ENCODE assay signal across 28 cellular contexts in genomic region chr10:102375867-102376266, GRCh38. TPM values are rescaled to one million over a fixed set of nuclear protein-coding genes. Genes with fewer than 3 reads are reported as not detected.
"Had no signal": no experiment of that assay in that cellular context is flagged by ENCODE, and none has a peak within 500 bp of the region (broad histone marks: within the 10 kb centered on the region; RNA-seq: fewer than 3 reads in every experiment).

No MANE protein-coding gene starts in this region.

- H3K9me3 ChIP-seq: colonic mucosa, SJCRH30, SK-N-SH had no signal

- H3K27me3 Mint-ChIP-seq: activated CD4-positive, alpha-beta memory T cell treated with anti-CD3 and anti-CD28 coated beads for 36 hours; activated CD4-positive, alpha-beta T cell treated with anti-CD3 and anti-CD28 coated beads, Interleukin-2, amount 10 ng/mL, durations not matched to agents 7 days and 5 days; activated naive CD8-positive, alpha-beta T cell had no signal

- ATAC-seq: activated T-cell treated with anti-CD3 and anti-CD28 coated beads, Interleukin-2, amount 50 U/mL, for 4 hours had no signal

- H3K4me1 ChIP-seq: colonic mucosa, SJCRH30 had no signal

- H3K4me2 ChIP-seq: SK-N-SH had no signal

- H3K27ac ChIP-seq: brain microvascular endothelial cell, cardiac muscle cell, colonic mucosa, SJCRH30, VCaP had no signal

- H3K27ac Mint-ChIP-seq: activated CD4-positive, alpha-beta memory T cell treated with anti-CD3 and anti-CD28 coated beads for 36 hours; activated CD4-positive, alpha-beta T cell treated with anti-CD3 and anti-CD28 coated beads, Interleukin-2, amount 10 ng/mL, durations not matched to agents 7 days and 5 days; activated naive CD8-positive, alpha-beta T cell had no signal

- H3K4me3 ChIP-seq: cardiac muscle cell, colonic mucosa, SJCRH30 had no signal

- H3K9ac ChIP-seq: SK-N-SH had no signal

- H3K4me3 Mint-ChIP-seq: activated CD4-positive, alpha-beta memory T cell treated with anti-CD3 and anti-CD28 coated beads for 36 hours; activated CD4-positive, alpha-beta T cell treated with anti-CD3 and anti-CD28 coated beads, Interleukin-2, amount 10 ng/mL, durations not matched to agents 7 days and 5 days; activated naive CD8-positive, alpha-beta T cell; activated T-cell treated with anti-CD3 and anti-CD28 coated beads, Interleukin-2, amount 50 U/mL, for 4 hours had no signal

- H3K9me3 Mint-ChIP-seq: activated CD4-positive, alpha-beta memory T cell treated with anti-CD3 and anti-CD28 coated beads for 36 hours; activated CD4-positive, alpha-beta T cell treated with anti-CD3 and anti-CD28 coated beads, Interleukin-2, amount 10 ng/mL, durations not matched to agents 7 days and 5 days; activated T-cell treated with anti-CD3 and anti-CD28 coated beads, Interleukin-2, amount 50 U/mL, for 4 hours had no signal

- H3K27me3 ChIP-seq: brain microvascular endothelial cell, cardiac muscle cell, colonic mucosa, SJCRH30 had no signal

- H3K4me1 Mint-ChIP-seq: activated CD4-positive, alpha-beta T cell treated with anti-CD3 and anti-CD28 coated beads, Interleukin-2, amount 10 ng/mL, durations not matched to agents 7 days and 5 days had no signal

- DNase-seq: activated CD4-positive, alpha-beta memory T cell treated with anti-CD3 and anti-CD28 coated beads for 36 hours; activated CD4-positive, alpha-beta T cell treated with anti-CD3 and anti-CD28 coated beads, Interleukin-2, amount 10 ng/mL, durations not matched to agents 7 days and 5 days; activated CD4-positive, CD25-positive, alpha-beta regulatory T cell; activated CD8-positive, alpha-beta memory T cell treated with anti-CD3 and anti-CD28 coated beads for 24 hours; activated effector memory CD4-positive, alpha-beta T cell treated with anti-CD3 and anti-CD28 coated beads, Interleukin-2, amount 50 U/mL, for 16 hours; activated naive CD4-positive, alpha-beta T cell treated with Interleukin-2 at 50 U/mL for 16 hours; activated T-cell treated with anti-CD3 and anti-CD28 coated beads, Interleukin-2, amount 50 U/mL, for 4 hours; amygdala; brain microvascular endothelial cell; cerebellar nuclear complex; colonic mucosa; NCI-H1048; NCI-H1694; NCI-H2029; NCI-H2107; NCI-H2171 treated with DMSO at 0.1 percent for 48 hours; NCI-H226; NCI-H526; NCI-H774; Right ventricle myocardium superior; RPMI8226; SJCRH30; SK-N-SH; T-helper 1 cell had no signal

RNA-seq across cellular contexts. Expression of gene PSD, which starts 42.7 kb away (rescaled TPM):
- total RNA-seq: M059J had no signal
